In genomic region chr6:40498148-40498547, GRCh38 we compare ENCODE assay signal across 35 cellular contexts.
"Had no signal": no experiment of that assay in that cellular context is flagged by ENCODE, and none has a peak within 500 bp of the region (broad histone marks: within the 10 kb centered on the region; RNA-seq: fewer than 3 reads in every experiment).

No MANE protein-coding gene starts in this region.

- H3K9me3 ChIP-seq: MG63 had no signal

- H3K9ac ChIP-seq: KMS-11 had no signal

- H3K27ac ChIP-seq: KMS-11 had no signal

- H3K27me3 ChIP-seq: MG63 had no signal

- DNase-seq: Karpas-422, Kasumi-1, KBM-7, KG1, MG63, MM.1S, MV-4-11, NCI-H1048, NCI-H1092, NCI-H1092 treated with DMSO at 0.1 percent for 48 hours, NCI-H1105, NCI-H1105 treated with DMSO at 0.1 percent for 48 hours, NCI-H1417, NCI-H1417 treated with DMSO at 0.1 percent for 48 hours, NCI-H1436, NCI-H1436 treated with DMSO at 0.1 percent for 48 hours, NCI-H146, NCI-H1694, NCI-H1694 treated with DMSO at 0.1 percent for 48 hours, NCI-H187, NCI-H187 treated with DMSO at 0.1 percent for 48 hours, NCI-H1930, NCI-H2029, NCI-H2029 treated with DMSO at 0.1 percent for 48 hours, NCI-H2081, NCI-H2081 treated with DMSO at 0.1 percent for 48 hours, NCI-H2107, NCI-H2171, NCI-H2171 treated with DMSO at 0.1 percent for 48 hours, NCI-H2227 treated with DMSO at 0.1 percent for 48 hours, NCI-H226, NCI-H345, NCI-H446, NCI-H446 treated with DMSO at 0.1 percent for 48 hours had no signal

- H3K36me3 ChIP-seq: MG63 had no signal

- H3K4me3 ChIP-seq: MG63 had no signal

- H3K4me2 ChIP-seq: KMS-11 had no signal
